ENCODE assay signal across 13 cellular contexts in genomic region chr5:2149196-2149541, GRCh38.
DNase-seq lines count a peak whose midpoint lies in the region; ATAC-seq and TF ChIP-seq lines count a peak whose summit lies in the region.
"Had no signal": no experiment of that assay in that cellular context is flagged by ENCODE, and none has a peak within 500 bp of the region (broad histone marks: within the 10 kb centered on the region; RNA-seq: fewer than 3 reads in every experiment).

No MANE protein-coding gene starts in this region.

- H4K20me1 ChIP-seq in PC-3 (ENCODE audit: low read length) (no peaks in the 10 kb centered on the region), hepatocyte (ENCODE audit: insufficient read depth, poor library complexity, severe bottlenecking) (no peaks in the 10 kb centered on the region)

- POLR2A ChIA-PET in PC-3 (lab: Charles Lee; ENCODE audit: unreplicated experiment): no interaction called here
- POLR2A ChIA-PET in CD4-positive, alpha-beta T cell (lab: Charles Lee): no interaction called here

- intact Hi-C loops in PC-3 (cut with micrococcal nuclease): no loop called here
- intact Hi-C loops in CD4-positive, alpha-beta T cell (cut with DNase I, micrococcal nuclease): no loop called here

- no peaks in the 10 kb centered on the region for H3K9me3 ChIP-seq in PC-3 (ENCODE audit: low read length)
- no peaks in the 10 kb centered on the region for H3K9me3 ChIP-seq in hepatocyte (ENCODE audit: low read depth)
- H3K9me3 ChIP-seq in CD4-positive, alpha-beta T cell (ENCODE audit: control insufficient read depth, low read length): no peaks in the 10 kb centered on the region

- H3F3A ChIP-seq in PC-3 (ENCODE audit: low read length, unreplicated experiment): no peaks in the 10 kb centered on the region

- peaks cover 14% of the 10 kb centered on the region for H3K4me1 ChIP-seq in PC-3 (ENCODE audit: insufficient read depth, low read length)
- peaks cover 4% of the 10 kb centered on the region for H3K4me1 ChIP-seq in hepatocyte (ENCODE audit: insufficient read depth)

- H3K9me2 ChIP-seq in PC-3 (replicated peaks; ENCODE audit: low read length) (no peaks in the 10 kb centered on the region), hepatocyte (replicated peaks; ENCODE audit: insufficient read depth) (no peaks in the 10 kb centered on the region)

- TF ChIP-seq CTCF in GM12865 (IDR thresholded peaks at IDR 0.05; ENCODE audit: insufficient read depth, low read depth, low read length, missing control alignments) (no peak), PC-3 (conservative IDR thresholded peaks at IDR 0.05; ENCODE audit: low read depth, low read length) (no peak), hepatocyte (IDR thresholded peaks at IDR 0.05; ENCODE audit: poor library complexity) (no peak)
- TF ChIP-seq CTCF in CD4-positive, alpha-beta T cell (IDR thresholded peaks at IDR 0.05): no peak

- H3K27ac Mint-ChIP-seq in CD4-positive, alpha-beta T cell: no peak overlapping the region
- H3K27ac Mint-ChIP-seq: HFFc6 had no signal

- H2AFZ ChIP-seq in PC-3 (ENCODE audit: low read length) (peak overlapping the region; percentile 16; the same call in 1 of the 2 replicates), hepatocyte (no peak overlapping the region)

- DNase-seq in GM12865 (ENCODE audit: low read depth) (peak; percentile 11), PC-3 (peak; percentile 85), hepatocyte (ENCODE audit: low spot score) (peak; percentile 59), NCI-H1930 (lab: John Stamatoyannopoulos, UW) (no peak), germinal center (ENCODE audit: low spot score) (no peak)
- no peak for DNase-seq in CD4-positive, alpha-beta T cell
- DNase-seq: activated CD8-positive, alpha-beta memory T cell treated with anti-CD3 and anti-CD28 coated beads, Interleukin-2, amount 50 U/mL, for 4 hours; effector CD4-positive, alpha-beta T cell; EL; HFFc6; NCI-H526 treated with DMSO at 0.1 percent for 48 hours had no signal

- ATAC-seq in HG02798 (IDR thresholded peaks at IDR 0.05; ENCODE audit: poor library complexity, unreplicated experiment) (peak; percentile 76), PC-3 (peak; percentile 100), GM19452 (IDR thresholded peaks at IDR 0.05; ENCODE audit: unreplicated experiment) (no peak)
- ATAC-seq in CD4-positive, alpha-beta T cell (ENCODE audit: poor library complexity): no peak

- peaks cover 5% of the 10 kb centered on the region for H3K27me3 Mint-ChIP-seq in CD4-positive, alpha-beta T cell

- H3K27ac ChIP-seq in PC-3 (ENCODE audit: low read length) (no peak overlapping the region), hepatocyte (no peak overlapping the region)
- H3K27ac ChIP-seq in CD4-positive, alpha-beta T cell (ENCODE audit: low read depth, low read length): no peak overlapping the region

- H3K4me3 ChIP-seq in GM12865 (ENCODE audit: low read depth, low read length) (no peak overlapping the region), PC-3 (ENCODE audit: low read length) (peak overlapping the region; percentile 52), hepatocyte (no peak overlapping the region)

- CTCF ChIA-PET in PC-3 (lab: Charles Lee): no interaction called here
- CTCF ChIA-PET in CD4-positive, alpha-beta T cell (lab: Charles Lee): no interaction called here

- WGBS in hepatocyte (ENCODE audit: low lambda C conversion rate, missing lambda C conversion rate): 27% methylated on average over 15 of the region's 15 CpGs

- no peaks in the 10 kb centered on the region for H3K27me3 ChIP-seq in PC-3 (ENCODE audit: low read length)
- no peaks in the 10 kb centered on the region for H3K27me3 ChIP-seq in hepatocyte
- H3K27me3 ChIP-seq in CD4-positive, alpha-beta T cell (ENCODE audit: control insufficient read depth, insufficient read depth, low read length): peaks cover 5% of the 10 kb centered on the region

- H3K9me3 Mint-ChIP-seq in CD4-positive, alpha-beta T cell: no peaks in the 10 kb centered on the region
- H3K9me3 Mint-ChIP-seq: HFFc6 had no signal

- BruUV-seq in PC-3 (replicated peaks; lab: Mats Ljungman, UMichigan): no TSS peak

- H3K4me2 ChIP-seq in PC-3 (ENCODE audit: low read length) (peak overlapping the region; percentile 73), hepatocyte (peak overlapping the region; percentile 59)

- no peaks in the 10 kb centered on the region for H3K36me3 Mint-ChIP-seq in CD4-positive, alpha-beta T cell (ENCODE audit: low read depth)

- H3K9ac ChIP-seq in PC-3 (ENCODE audit: low read length): no peak overlapping the region

- no peaks in the 10 kb centered on the region for H3K79me2 ChIP-seq in PC-3 (ENCODE audit: low read length)
- H3K79me2 ChIP-seq in hepatocyte: no peaks in the 10 kb centered on the region

- no peaks in the 10 kb centered on the region for H3K4me1 Mint-ChIP-seq in CD4-positive, alpha-beta T cell (ENCODE audit: low read depth)

- H3K36me3 ChIP-seq in PC-3 (ENCODE audit: low read depth, low read length) (no peaks in the 10 kb centered on the region), hepatocyte (replicated peaks; ENCODE audit: insufficient read depth, low read depth) (no peaks in the 10 kb centered on the region)

- H3K4me3 Mint-ChIP-seq in CD4-positive, alpha-beta T cell: no peak overlapping the region
- H3K4me3 Mint-ChIP-seq: HFFc6 had no signal

Comparison
In these comparisons a context has a peak if more than half of its experiments do, and no peak if none do; other contexts are left out.
1. DNase-seq: peak in GM12865 (single experiment), PC-3 (single experiment) and hepatocyte (single experiment); none in CD4-positive, alpha-beta T cell (0 of 10), NCI-H1930 (0 of 2) and germinal center (single experiment).
2. ATAC-seq: peak in HG02798 (single experiment) and PC-3 (single experiment); none in CD4-positive, alpha-beta T cell (single experiment) and GM19452 (single experiment).